ENCODE assay signal across 15 cellular contexts in the genomic region with DNA sequence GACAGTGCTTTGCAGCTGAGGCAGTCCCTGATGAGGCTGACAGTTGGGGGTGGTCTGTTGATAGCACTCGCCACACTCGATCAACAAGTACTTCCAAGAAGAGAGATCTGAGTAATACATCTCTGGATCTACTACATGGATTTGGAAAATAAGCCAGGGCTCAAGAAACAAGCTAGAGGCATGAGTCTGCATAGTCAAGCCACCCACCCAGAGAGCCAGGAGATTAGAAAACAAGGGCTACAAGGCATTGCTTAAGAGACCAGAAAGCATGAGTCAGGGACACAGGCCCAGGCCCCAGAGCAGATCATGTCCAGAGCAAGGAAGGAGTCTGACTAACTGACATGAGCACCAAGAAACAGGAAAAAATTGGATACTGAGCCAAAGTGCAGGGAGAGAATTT.
DNase-seq lines count a peak whose midpoint lies in the region; ATAC-seq and TF ChIP-seq lines count a peak whose summit lies in the region.
"Had no signal": no experiment of that assay in that cellular context is flagged by ENCODE, and none has a peak within 500 bp of the region (broad histone marks: within the 10 kb centered on the region; RNA-seq: fewer than 3 reads in every experiment).

No MANE protein-coding gene starts in this region.

- no peaks in the 10 kb centered on the region for H3K36me3 ChIP-seq in lung (ENCODE audit: control insufficient read depth in 2 of 2, insufficient read depth in 2 of 2, low read length in 2 of 2)
- no peaks in the 10 kb centered on the region for H3K36me3 ChIP-seq in tibial nerve
- H3K36me3 ChIP-seq: upper lobe of left lung had no signal

- ATAC-seq in lung (ENCODE audit: insufficient read depth, low FRiP score) (peak; percentile 53), GM18868 (IDR thresholded peaks at IDR 0.05; ENCODE audit: unreplicated experiment) (no peak)

- 94 to 96% methylated on average over 2 of the region's 2 CpGs for WGBS in lung, 2 donors
- WGBS in tibial nerve, 2 donors = 94 to 100% methylated on average over 2 of the region's 2 CpGs

- H3K9me3 ChIP-seq in lung (ENCODE audit: control insufficient read depth in 2 of 2, insufficient read depth in 1 of 2, low read length in 1 of 2) (no peaks in the 10 kb centered on the region), tibial nerve (no peaks in the 10 kb centered on the region)
- H3K9me3 ChIP-seq: upper lobe of left lung had no signal

- TF ChIP-seq EP300 in tibial nerve (IDR thresholded peaks at IDR 0.05) = no peak

- H3K27me3 ChIP-seq in lung (ENCODE audit: control insufficient read depth, insufficient read depth) (no peaks in the 10 kb centered on the region), tibial nerve (no peaks in the 10 kb centered on the region)
- H3K27me3 ChIP-seq: upper lobe of left lung had no signal

- TF ChIP-seq POLR2A in tibial nerve (IDR thresholded peaks at IDR 0.05) = no peak

- DNase-seq in AG09309 (ENCODE audit: low read depth) (peak; percentile 63), NCI-H226 (peak; percentile 63), fibroblast of gingiva (ENCODE audit: low read depth) (peak; percentile 33), lung (ENCODE audit: low spot score) (no peak), activated gamma-delta T cell treated with Interleukin-2 at 50 U/mL for 16 hours (no peak), tibial nerve (ENCODE audit: low spot score in 2 of 2) (no peak)
- DNase-seq in activated CD4-positive, alpha-beta T cell treated with anti-CD3 and anti-CD28 coated beads, Interleukin-2, amount 50 U/mL, for 4 hours = no peak
- DNase-seq: KG1, mesendoderm, NCI-H187, NCI-H748 treated with DMSO at 0.1 percent for 48 hours, occipital lobe, SHP77, upper lobe of left lung had no signal

- TF ChIP-seq CTCF in AG09309 (IDR thresholded peaks at IDR 0.05; ENCODE audit: control insufficient read depth, insufficient read depth, low read depth, low read length, missing control alignments) = no peak
- TF ChIP-seq CTCF in lung (IDR thresholded peaks at IDR 0.05; ENCODE audit: control extremely low read depth, extremely low read depth) = no peak
- TF ChIP-seq CTCF in tibial nerve (IDR thresholded peaks at IDR 0.05) = no peak

- H3K4me1 ChIP-seq in lung (ENCODE audit: control insufficient read depth in 2 of 2, insufficient read depth in 2 of 2, low read length in 2 of 2) (no peaks in the 10 kb centered on the region), tibial nerve (peaks cover 0 to 10% (median 2%) of the 10 kb centered on the region in 4 donors)
- H3K4me1 ChIP-seq: upper lobe of left lung had no signal

- H3K27ac ChIP-seq in lung (ENCODE audit: low read depth in 1 of 2, low read length in 1 of 2) = no peak overlapping the region
- H3K27ac ChIP-seq in tibial nerve = no peak overlapping the region
- H3K27ac ChIP-seq: upper lobe of left lung had no signal

- H3K4me3 ChIP-seq in AG09309 (ENCODE audit: control insufficient read depth, low read depth, low read length) = no peak overlapping the region
- no peak overlapping the region for H3K4me3 ChIP-seq in lung
- H3K4me3 ChIP-seq in tibial nerve = no peak overlapping the region
- H3K4me3 ChIP-seq: upper lobe of left lung had no signal

Comparison
In these comparisons a context has a peak if more than half of its experiments do, and no peak if none do; other contexts are left out.
1. DNase-seq: peak in AG09309 (single experiment), NCI-H226 (single experiment) and fibroblast of gingiva (single experiment); none in lung (single experiment), activated gamma-delta T cell treated with Interleukin-2 at 50 U/mL for 16 hours (single experiment), tibial nerve (0 of 2) and activated CD4-positive, alpha-beta T cell treated with anti-CD3 and anti-CD28 coated beads, Interleukin-2, amount 50 U/mL, for 4 hours (0 of 2).